In the genomic region with DNA sequence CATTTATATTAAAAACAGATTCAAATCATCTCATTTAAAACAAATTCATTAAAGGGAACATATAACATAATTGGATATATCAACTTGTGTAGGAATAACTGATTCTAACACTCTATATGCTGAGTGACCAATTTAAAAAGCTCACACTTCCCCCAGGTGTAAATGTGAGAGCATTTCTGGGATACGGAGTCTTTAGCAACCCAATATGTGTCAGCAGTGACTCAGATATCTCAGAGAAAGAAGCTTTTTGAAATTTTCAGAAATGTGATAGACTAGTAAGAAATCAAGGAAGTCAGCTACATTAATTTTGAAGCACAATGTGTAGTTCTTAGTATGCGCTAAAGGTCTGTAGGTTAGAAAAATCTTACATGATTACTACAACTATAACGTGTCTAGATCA, we compare ENCODE assay signal across 19 cellular contexts.
"Had no signal": no experiment of that assay in that cellular context is flagged by ENCODE, and none has a peak within 500 bp of the region (broad histone marks: within the 10 kb centered on the region; RNA-seq: fewer than 3 reads in every experiment).

No MANE protein-coding gene starts in this region.

- H3K4me3 ChIP-seq: esophagus squamous epithelium, heart left ventricle, neural progenitor cell, ovary, sigmoid colon, spleen, testis, upper lobe of right lung had no signal

- H3K27ac ChIP-seq: esophagus squamous epithelium, heart left ventricle, neural progenitor cell, ovary, sigmoid colon, spleen, testis, upper lobe of right lung, VCaP had no signal

- H3K9me3 ChIP-seq: esophagus squamous epithelium, ovary, sigmoid colon, testis, upper lobe of right lung had no signal

- H2AFZ ChIP-seq: neural progenitor cell had no signal

- DNase-seq: activated CD4-positive, alpha-beta T cell treated with anti-CD3 and anti-CD28 coated beads for 1 hour; activated CD4-positive, alpha-beta T cell treated with anti-CD3 and anti-CD28 coated beads, Interleukin-2, amount 50 U/mL, for 4 hours; activated naive CD4-positive, alpha-beta T cell treated with anti-CD3 and anti-CD28 coated beads, Interleukin-2, amount 10 ng/mL, durations not matched to agents 7 days and 5 days; activated T-cell treated with anti-CD3 and anti-CD28 coated beads for 4 hours; esophagus squamous epithelium; heart left ventricle; immature natural killer cell; naive B cell; ovary; sigmoid colon; spleen; stimulated activated naive CD8-positive, alpha-beta T cell treated with anti-CD3 and anti-CD28 coated beads, Interleukin-15, amount 100 ng/mL, for 72 hours; T-helper 1 cell; testis; upper lobe of right lung had no signal

- H3K27me3 ChIP-seq: esophagus squamous epithelium, neural progenitor cell, ovary, sigmoid colon, testis, upper lobe of right lung had no signal

- H3K4me2 ChIP-seq: neural progenitor cell had no signal

- H3K4me1 ChIP-seq: esophagus squamous epithelium, heart left ventricle, neural progenitor cell, sigmoid colon, spleen, testis, upper lobe of right lung had no signal

- H3K36me3 ChIP-seq: esophagus squamous epithelium, heart left ventricle, neural progenitor cell, ovary, sigmoid colon, spleen, upper lobe of right lung had no signal

- FAIRE-seq: astrocyte, colon had no signal
